In the genomic region with DNA sequence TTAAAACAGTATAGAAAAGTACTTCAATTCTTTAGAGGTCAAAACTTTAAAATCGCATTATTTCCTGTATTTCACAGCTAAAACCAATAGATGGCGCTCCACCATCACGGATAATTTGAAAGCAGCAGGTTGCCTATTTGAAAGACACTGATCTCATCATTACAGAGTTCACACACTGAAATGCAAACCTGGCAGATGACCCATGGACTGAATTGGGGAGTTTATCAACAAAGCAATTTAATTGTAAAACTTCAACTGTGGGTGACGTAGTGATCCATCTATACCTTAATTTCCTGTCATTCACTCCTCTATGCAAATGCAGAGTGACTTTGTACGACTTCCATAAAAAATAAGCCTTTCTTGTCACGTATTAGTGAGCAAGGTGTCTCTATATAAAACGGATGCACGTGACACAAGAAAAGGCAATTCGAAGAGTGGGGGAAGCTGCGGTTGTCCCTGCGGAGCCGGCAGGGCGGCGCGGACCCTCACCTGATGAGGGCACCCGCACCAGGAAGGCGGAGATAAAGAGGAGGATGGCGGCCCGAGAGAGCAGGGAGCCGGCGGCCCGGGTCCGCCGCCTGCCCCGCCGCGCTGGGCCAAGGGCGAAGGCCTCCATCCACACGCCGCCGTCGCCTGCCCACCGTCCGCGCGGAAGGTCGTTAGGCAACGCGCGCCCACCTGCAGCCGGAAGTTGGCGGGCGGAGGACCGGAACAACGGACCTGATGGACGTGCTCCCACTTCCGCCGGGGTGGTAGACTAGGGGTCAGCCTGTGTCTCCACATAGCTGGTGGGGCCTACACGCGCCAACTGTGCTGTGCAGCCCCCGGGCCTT, we compare ENCODE assay signal across 1 cellular context.
TF ChIP-seq lines count a peak whose summit lies in the region.

ZPBP (minus strand) TSS at position 668 of the 833 bp plus-strand sequence; CDS start at position 616, 52 bp downstream.

TF ChIP-seq in GM12878, 131 proteins besides CTCF, POLR2A, EP300 and RAD21 (continued from another document):
- TF ChIP-seq, protein P1, sequence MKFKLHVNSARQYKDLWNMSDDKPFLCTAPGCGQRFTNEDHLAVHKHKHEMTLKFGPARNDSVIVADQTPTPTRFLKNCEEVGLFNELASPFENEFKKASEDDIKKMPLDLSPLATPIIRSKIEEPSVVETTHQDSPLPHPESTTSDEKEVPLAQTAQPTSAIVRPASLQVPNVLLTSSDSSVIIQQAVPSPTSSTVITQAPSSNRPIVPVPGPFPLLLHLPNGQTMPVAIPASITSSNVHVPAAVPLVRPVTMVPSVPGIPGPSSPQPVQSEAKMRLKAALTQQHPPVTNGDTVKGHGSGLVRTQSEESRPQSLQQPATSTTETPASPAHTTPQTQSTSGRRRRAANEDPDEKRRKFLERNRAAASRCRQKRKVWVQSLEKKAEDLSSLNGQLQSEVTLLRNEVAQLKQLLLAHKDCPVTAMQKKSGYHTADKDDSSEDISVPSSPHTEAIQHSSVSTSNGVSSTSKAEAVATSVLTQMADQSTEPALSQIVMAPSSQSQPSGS (IDR thresholded peaks at IDR 0.05; ENCODE audit: low read length) = peak; percentile 63
- no peak for TF ChIP-seq EED (IDR thresholded peaks at IDR 0.05; ENCODE audit: low read depth)
- TF ChIP-seq SPI1 (IDR thresholded peaks at IDR 0.05; ENCODE audit: borderline replicate concordance, insufficient read depth, low read depth, low read length) = no peak
- no peak for TF ChIP-seq MTA3 (IDR thresholded peaks at IDR 0.05; ENCODE audit: borderline replicate concordance, low read length)
- no peak for TF ChIP-seq NFIC (IDR thresholded peaks at IDR 0.05; ENCODE audit: low read depth, low read length)
- TF ChIP-seq MTA2 (IDR thresholded peaks at IDR 0.05; ENCODE audit: low read depth) = no peak
- no peak for TF ChIP-seq ETV6 (conservative IDR thresholded peaks at IDR 0.05 in 1 of 2, IDR thresholded peaks at IDR 0.05 in 1 of 2; ENCODE audit: borderline replicate concordance in 1 of 2, low read depth in 1 of 2)
- TF ChIP-seq CHD4 (IDR thresholded peaks at IDR 0.05) = no peak
- TF ChIP-seq BCL11A (IDR thresholded peaks at IDR 0.05; ENCODE audit: low read depth, low read length) = no peak
- no peak for TF ChIP-seq SMAD5 (IDR thresholded peaks at IDR 0.05; ENCODE audit: low read depth)
- peak; percentile 50 for TF ChIP-seq SMC3 (IDR thresholded peaks at IDR 0.05; ENCODE audit: borderline replicate concordance, low read length)
- TF ChIP-seq, protein P2, sequence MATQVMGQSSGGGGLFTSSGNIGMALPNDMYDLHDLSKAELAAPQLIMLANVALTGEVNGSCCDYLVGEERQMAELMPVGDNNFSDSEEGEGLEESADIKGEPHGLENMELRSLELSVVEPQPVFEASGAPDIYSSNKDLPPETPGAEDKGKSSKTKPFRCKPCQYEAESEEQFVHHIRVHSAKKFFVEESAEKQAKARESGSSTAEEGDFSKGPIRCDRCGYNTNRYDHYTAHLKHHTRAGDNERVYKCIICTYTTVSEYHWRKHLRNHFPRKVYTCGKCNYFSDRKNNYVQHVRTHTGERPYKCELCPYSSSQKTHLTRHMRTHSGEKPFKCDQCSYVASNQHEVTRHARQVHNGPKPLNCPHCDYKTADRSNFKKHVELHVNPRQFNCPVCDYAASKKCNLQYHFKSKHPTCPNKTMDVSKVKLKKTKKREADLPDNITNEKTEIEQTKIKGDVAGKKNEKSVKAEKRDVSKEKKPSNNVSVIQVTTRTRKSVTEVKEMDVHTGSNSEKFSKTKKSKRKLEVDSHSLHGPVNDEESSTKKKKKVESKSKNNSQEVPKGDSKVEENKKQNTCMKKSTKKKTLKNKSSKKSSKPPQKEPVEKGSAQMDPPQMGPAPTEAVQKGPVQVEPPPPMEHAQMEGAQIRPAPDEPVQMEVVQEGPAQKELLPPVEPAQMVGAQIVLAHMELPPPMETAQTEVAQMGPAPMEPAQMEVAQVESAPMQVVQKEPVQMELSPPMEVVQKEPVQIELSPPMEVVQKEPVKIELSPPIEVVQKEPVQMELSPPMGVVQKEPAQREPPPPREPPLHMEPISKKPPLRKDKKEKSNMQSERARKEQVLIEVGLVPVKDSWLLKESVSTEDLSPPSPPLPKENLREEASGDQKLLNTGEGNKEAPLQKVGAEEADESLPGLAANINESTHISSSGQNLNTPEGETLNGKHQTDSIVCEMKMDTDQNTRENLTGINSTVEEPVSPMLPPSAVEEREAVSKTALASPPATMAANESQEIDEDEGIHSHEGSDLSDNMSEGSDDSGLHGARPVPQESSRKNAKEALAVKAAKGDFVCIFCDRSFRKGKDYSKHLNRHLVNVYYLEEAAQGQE (IDR thresholded peaks at IDR 0.05; ENCODE audit: low read depth, low read length) = no peak
- TF ChIP-seq POLR2AphosphoS5 (IDR thresholded peaks at IDR 0.05; ENCODE audit: low read length) = no peak
- TF ChIP-seq, protein P3, sequence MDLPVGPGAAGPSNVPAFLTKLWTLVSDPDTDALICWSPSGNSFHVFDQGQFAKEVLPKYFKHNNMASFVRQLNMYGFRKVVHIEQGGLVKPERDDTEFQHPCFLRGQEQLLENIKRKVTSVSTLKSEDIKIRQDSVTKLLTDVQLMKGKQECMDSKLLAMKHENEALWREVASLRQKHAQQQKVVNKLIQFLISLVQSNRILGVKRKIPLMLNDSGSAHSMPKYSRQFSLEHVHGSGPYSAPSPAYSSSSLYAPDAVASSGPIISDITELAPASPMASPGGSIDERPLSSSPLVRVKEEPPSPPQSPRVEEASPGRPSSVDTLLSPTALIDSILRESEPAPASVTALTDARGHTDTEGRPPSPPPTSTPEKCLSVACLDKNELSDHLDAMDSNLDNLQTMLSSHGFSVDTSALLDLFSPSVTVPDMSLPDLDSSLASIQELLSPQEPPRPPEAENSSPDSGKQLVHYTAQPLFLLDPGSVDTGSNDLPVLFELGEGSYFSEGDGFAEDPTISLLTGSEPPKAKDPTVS (IDR thresholded peaks at IDR 0.05; ENCODE audit: low read depth, low read length) = no peak
- no peak for TF ChIP-seq POU2F2 (IDR thresholded peaks at IDR 0.05; ENCODE audit: borderline replicate concordance, low read depth, low read length)
- no peak for TF ChIP-seq SREBF2 (IDR thresholded peaks at IDR 0.05; ENCODE audit: low read length)
- TF ChIP-seq RB1 (IDR thresholded peaks at IDR 0.05; ENCODE audit: borderline replicate concordance) = no peak
- TF ChIP-seq, protein P4, sequence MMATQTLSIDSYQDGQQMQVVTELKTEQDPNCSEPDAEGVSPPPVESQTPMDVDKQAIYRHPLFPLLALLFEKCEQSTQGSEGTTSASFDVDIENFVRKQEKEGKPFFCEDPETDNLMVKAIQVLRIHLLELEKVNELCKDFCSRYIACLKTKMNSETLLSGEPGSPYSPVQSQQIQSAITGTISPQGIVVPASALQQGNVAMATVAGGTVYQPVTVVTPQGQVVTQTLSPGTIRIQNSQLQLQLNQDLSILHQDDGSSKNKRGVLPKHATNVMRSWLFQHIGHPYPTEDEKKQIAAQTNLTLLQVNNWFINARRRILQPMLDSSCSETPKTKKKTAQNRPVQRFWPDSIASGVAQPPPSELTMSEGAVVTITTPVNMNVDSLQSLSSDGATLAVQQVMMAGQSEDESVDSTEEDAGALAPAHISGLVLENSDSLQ (IDR thresholded peaks at IDR 0.05) = no peak
- no peak for TF ChIP-seq GATAD2B (conservative IDR thresholded peaks at IDR 0.05; ENCODE audit: low read depth)
- no peak for TF ChIP-seq NRF1 (conservative IDR thresholded peaks at IDR 0.05; ENCODE audit: low read depth, low read length)
- no peak for TF ChIP-seq ATF3 (IDR thresholded peaks at IDR 0.05; ENCODE audit: borderline replicate concordance, extremely low read depth, low read depth, low read length)
- TF ChIP-seq FOXK2 (IDR thresholded peaks at IDR 0.05) = no peak
- TF ChIP-seq RUNX3 (IDR thresholded peaks at IDR 0.05; ENCODE audit: low read length) = peak; percentile 47
- no peak for TF ChIP-seq BACH1 (IDR thresholded peaks at IDR 0.05; ENCODE audit: borderline replicate concordance)
- TF ChIP-seq IKZF2 (IDR thresholded peaks at IDR 0.05) = no peak
- TF ChIP-seq SIX5 (IDR thresholded peaks at IDR 0.05; ENCODE audit: low read depth, low read length, severe bottlenecking) = peak; percentile 46
- TF ChIP-seq ZBED1 (IDR thresholded peaks at IDR 0.05; ENCODE audit: borderline replicate concordance) = no peak
- 0 out of 2 replicates have a peak, but pooled peaks have one; percentile 31 for TF ChIP-seq TCF3 (IDR thresholded peaks at IDR 0.05; ENCODE audit: borderline replicate concordance, insufficient read depth, low read depth, low read length)
- no peak for TF ChIP-seq ZNF274 (IDR thresholded peaks at IDR 0.05; ENCODE audit: insufficient read depth, insufficient read length)
- TF ChIP-seq, protein P5, sequence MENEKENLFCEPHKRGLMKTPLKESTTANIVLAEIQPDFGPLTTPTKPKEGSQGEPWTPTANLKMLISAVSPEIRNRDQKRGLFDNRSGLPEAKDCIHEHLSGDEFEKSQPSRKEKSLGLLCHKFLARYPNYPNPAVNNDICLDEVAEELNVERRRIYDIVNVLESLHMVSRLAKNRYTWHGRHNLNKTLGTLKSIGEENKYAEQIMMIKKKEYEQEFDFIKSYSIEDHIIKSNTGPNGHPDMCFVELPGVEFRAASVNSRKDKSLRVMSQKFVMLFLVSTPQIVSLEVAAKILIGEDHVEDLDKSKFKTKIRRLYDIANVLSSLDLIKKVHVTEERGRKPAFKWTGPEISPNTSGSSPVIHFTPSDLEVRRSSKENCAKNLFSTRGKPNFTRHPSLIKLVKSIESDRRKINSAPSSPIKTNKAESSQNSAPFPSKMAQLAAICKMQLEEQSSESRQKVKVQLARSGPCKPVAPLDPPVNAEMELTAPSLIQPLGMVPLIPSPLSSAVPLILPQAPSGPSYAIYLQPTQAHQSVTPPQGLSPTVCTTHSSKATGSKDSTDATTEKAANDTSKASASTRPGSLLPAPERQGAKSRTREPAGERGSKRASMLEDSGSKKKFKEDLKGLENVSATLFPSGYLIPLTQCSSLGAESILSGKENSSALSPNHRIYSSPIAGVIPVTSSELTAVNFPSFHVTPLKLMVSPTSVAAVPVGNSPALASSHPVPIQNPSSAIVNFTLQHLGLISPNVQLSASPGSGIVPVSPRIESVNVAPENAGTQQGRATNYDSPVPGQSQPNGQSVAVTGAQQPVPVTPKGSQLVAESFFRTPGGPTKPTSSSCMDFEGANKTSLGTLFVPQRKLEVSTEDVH (IDR thresholded peaks at IDR 0.05; ENCODE audit: low read depth, partially characterized antibody) = no peak
- no peak for TF ChIP-seq LARP7 (IDR thresholded peaks at IDR 0.05)
- TF ChIP-seq YBX1 (IDR thresholded peaks at IDR 0.05) = no peak
- no peak for TF ChIP-seq RBBP5 (conservative IDR thresholded peaks at IDR 0.05)
- no peak for TF ChIP-seq EZH2 (IDR thresholded peaks at IDR 0.05; ENCODE audit: borderline replicate concordance, control insufficient read depth, low read depth, low read length)
- TF ChIP-seq FOXM1 (IDR thresholded peaks at IDR 0.05; ENCODE audit: low read depth, low read length) = peak; percentile 34; the same call in 1 of the 2 replicates
- no peak for TF ChIP-seq POLR2AphosphoS2 (IDR thresholded peaks at IDR 0.05; ENCODE audit: low read depth, low read length)
- TF ChIP-seq STAT3 (IDR thresholded peaks at IDR 0.05; ENCODE audit: low read depth, low read length) = no peak
- peak in 1 of 2 experiments; percentile 38; a peak in 1 of 4 replicates for TF ChIP-seq BHLHE40 (IDR thresholded peaks at IDR 0.05; ENCODE audit: borderline replicate concordance in 1 of 2, low read depth in 2 of 2, low read length in 1 of 2)
- TF ChIP-seq, protein P6, sequence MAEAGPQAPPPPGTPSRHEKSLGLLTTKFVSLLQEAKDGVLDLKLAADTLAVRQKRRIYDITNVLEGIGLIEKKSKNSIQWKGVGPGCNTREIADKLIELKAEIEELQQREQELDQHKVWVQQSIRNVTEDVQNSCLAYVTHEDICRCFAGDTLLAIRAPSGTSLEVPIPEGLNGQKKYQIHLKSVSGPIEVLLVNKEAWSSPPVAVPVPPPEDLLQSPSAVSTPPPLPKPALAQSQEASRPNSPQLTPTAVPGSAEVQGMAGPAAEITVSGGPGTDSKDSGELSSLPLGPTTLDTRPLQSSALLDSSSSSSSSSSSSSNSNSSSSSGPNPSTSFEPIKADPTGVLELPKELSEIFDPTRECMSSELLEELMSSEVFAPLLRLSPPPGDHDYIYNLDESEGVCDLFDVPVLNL (IDR thresholded peaks at IDR 0.05; ENCODE audit: low read depth, low read length) = no peak
- no peak for TF ChIP-seq ZSCAN29 (IDR thresholded peaks at IDR 0.05)
- no peak for TF ChIP-seq ZNF24 (IDR thresholded peaks at IDR 0.05)
- TF ChIP-seq, protein P7, sequence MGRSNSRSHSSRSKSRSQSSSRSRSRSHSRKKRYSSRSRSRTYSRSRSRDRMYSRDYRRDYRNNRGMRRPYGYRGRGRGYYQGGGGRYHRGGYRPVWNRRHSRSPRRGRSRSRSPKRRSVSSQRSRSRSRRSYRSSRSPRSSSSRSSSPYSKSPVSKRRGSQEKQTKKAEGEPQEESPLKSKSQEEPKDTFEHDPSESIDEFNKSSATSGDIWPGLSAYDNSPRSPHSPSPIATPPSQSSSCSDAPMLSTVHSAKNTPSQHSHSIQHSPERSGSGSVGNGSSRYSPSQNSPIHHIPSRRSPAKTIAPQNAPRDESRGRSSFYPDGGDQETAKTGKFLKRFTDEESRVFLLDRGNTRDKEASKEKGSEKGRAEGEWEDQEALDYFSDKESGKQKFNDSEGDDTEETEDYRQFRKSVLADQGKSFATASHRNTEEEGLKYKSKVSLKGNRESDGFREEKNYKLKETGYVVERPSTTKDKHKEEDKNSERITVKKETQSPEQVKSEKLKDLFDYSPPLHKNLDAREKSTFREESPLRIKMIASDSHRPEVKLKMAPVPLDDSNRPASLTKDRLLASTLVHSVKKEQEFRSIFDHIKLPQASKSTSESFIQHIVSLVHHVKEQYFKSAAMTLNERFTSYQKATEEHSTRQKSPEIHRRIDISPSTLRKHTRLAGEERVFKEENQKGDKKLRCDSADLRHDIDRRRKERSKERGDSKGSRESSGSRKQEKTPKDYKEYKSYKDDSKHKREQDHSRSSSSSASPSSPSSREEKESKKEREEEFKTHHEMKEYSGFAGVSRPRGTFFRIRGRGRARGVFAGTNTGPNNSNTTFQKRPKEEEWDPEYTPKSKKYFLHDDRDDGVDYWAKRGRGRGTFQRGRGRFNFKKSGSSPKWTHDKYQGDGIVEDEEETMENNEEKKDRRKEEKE (IDR thresholded peaks at IDR 0.05) = no peak
- TF ChIP-seq CREB1 (IDR thresholded peaks at IDR 0.05; ENCODE audit: low read depth) = no peak
